In genomic region chr17:28661635-28662526, GRCh38 we compare ENCODE assay signal across 8 cellular contexts.
DNase-seq lines count a peak whose midpoint lies in the region; ATAC-seq lines count a peak whose summit lies in the region.

A gene with protein sequence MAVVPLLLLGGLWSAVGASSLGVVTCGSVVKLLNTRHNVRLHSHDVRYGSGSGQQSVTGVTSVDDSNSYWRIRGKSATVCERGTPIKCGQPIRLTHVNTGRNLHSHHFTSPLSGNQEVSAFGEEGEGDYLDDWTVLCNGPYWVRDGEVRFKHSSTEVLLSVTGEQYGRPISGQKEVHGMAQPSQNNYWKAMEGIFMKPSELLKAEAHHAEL (minus strand): TSS chr17:28661906. CDS start chr17:28661876, 30 bp downstream.
Gene SUPT6H (plus strand): TSS chr17:28662205. CDS start chr17:28673402, 11,197 bp downstream.

- ATAC-seq in GM19463 (IDR thresholded peaks at IDR 0.05; ENCODE audit: unreplicated experiment): peak; percentile 85

- DNase-seq in COLO668 (lab: John Stamatoyannopoulos, UW; ENCODE audit: unreplicated experiment) (peak; percentile 82), HS-5 (ENCODE audit: low read depth) (peak; percentile 63), NK-92 (lab: John Stamatoyannopoulos, UW; ENCODE audit: unreplicated experiment) (peak; percentile 40), medulla oblongata (ENCODE audit: extremely low spot score) (peak; percentile 92)
- peak; percentile 85 to 92 for DNase-seq in activated CD8-positive, alpha-beta memory T cell treated with anti-CD3 and anti-CD28 coated beads for 1 hour (ENCODE audit: extremely low read depth in 1 of 2, low read depth in 1 of 2)
- DNase-seq in effector CD4-positive, alpha-beta T cell: peak; percentile 92
- peak; percentile 93 for DNase-seq in stimulated activated CD8-positive, alpha-beta memory T cell treated with anti-CD3 and anti-CD28 coated beads, Interleukin-12 subunit alpha, Interleukin-12 subunit beta, amount 100 ng/mL, for 1 hour (ENCODE audit: low read depth)

Comparison
In these comparisons a context has a peak if more than half of its experiments do, and no peak if none do; other contexts are left out.
1. Peak in every context shown above with its lines: DNase-seq and ATAC-seq.
2. DNase-seq: peak in every context shown above with its lines; median percentile 93 in stimulated activated CD8-positive, alpha-beta memory T cell treated with anti-CD3 and anti-CD28 coated beads, Interleukin-12 subunit alpha, Interleukin-12 subunit beta, amount 100 ng/mL, for 1 hour; 92 in effector CD4-positive, alpha-beta T cell; 92 in medulla oblongata; 88 in activated CD8-positive, alpha-beta memory T cell treated with anti-CD3 and anti-CD28 coated beads for 1 hour; 82 in COLO668; 63 in HS-5; 40 in NK-92.